ENCODE assay signal across 14 cellular contexts in genomic region chr17:60076811-60077210, GRCh38. TPM values are rescaled to one million over a fixed set of nuclear protein-coding genes. Genes with fewer than 3 reads are reported as not detected.
DNase-seq lines count a peak whose midpoint lies in the region; ATAC-seq and TF ChIP-seq lines count a peak whose summit lies in the region.
"Had no signal": no experiment of that assay in that cellular context is flagged by ENCODE, and none has a peak within 500 bp of the region (broad histone marks: within the 10 kb centered on the region; RNA-seq: fewer than 3 reads in every experiment).

No MANE protein-coding gene starts in this region.

- H3K27ac Mint-ChIP-seq in T-helper 1 cell treated with Interleukin-12 subunit alpha and Interleukin-12 subunit beta and Interleukin-4 antibody, amounts not matched to agents 30 μg/mL and 1 μg/mL, for 36 hours, result no peak overlapping the region
- H3K27ac Mint-ChIP-seq in dendritic cell treated with granulocyte-macrophage colony-stimulating factor and Interleukin-4, amounts not matched to agents 40 ng/mL and 50 ng/mL, for 4 days, result peak overlapping the region; percentile 89

- POLR2A ChIA-PET in PC-3 (lab: Charles Lee; ENCODE audit: unreplicated experiment), result no interaction called here

- H3K4me3 Mint-ChIP-seq in T-helper 1 cell treated with Interleukin-12 subunit alpha and Interleukin-12 subunit beta and Interleukin-4 antibody, amounts not matched to agents 30 μg/mL and 1 μg/mL, for 36 hours, result peak overlapping the region; percentile 12
- H3K4me3 Mint-ChIP-seq in dendritic cell treated with granulocyte-macrophage colony-stimulating factor and Interleukin-4, amounts not matched to agents 40 ng/mL and 50 ng/mL, for 4 days, result peak overlapping the region; percentile 17

- H3K9me3 Mint-ChIP-seq in T-helper 1 cell treated with Interleukin-12 subunit alpha and Interleukin-12 subunit beta and Interleukin-4 antibody, amounts not matched to agents 30 μg/mL and 1 μg/mL, for 36 hours, result no peaks in the 10 kb centered on the region
- H3K9me3 Mint-ChIP-seq in dendritic cell treated with granulocyte-macrophage colony-stimulating factor and Interleukin-4, amounts not matched to agents 40 ng/mL and 50 ng/mL, for 4 days, result no peaks in the 10 kb centered on the region

- H3K27me3 ChIP-seq in PC-3 (ENCODE audit: low read length) (no peaks in the 10 kb centered on the region), neutrophil (no peaks in the 10 kb centered on the region)
- H3K27me3 ChIP-seq: tibial nerve had no signal

- TF ChIP-seq CTCF in PC-3 (conservative IDR thresholded peaks at IDR 0.05; ENCODE audit: low read depth, low read length) (no peak), neutrophil (IDR thresholded peaks at IDR 0.05) (no peak)

- intact Hi-C loops in PC-3 (cut with micrococcal nuclease), result no loop called here
- intact Hi-C loops in dendritic cell treated with granulocyte-macrophage colony-stimulating factor and Interleukin-4, amounts not matched to agents 40 ng/mL and 50 ng/mL, for 4 days (cut with micrococcal nuclease), result no loop called here

- H3K4me1 ChIP-seq in PC-3 (ENCODE audit: insufficient read depth, low read length) (peaks cover 27% of the 10 kb centered on the region), neutrophil (ENCODE audit: control insufficient read depth in 1 of 2, insufficient read depth in 1 of 2, low read depth in 1 of 2, low read length in 1 of 2) (peaks cover 18 to 19% of the 10 kb centered on the region in 2 experiments)

- H3K27ac ChIP-seq in PC-3 (ENCODE audit: low read length), result no peak overlapping the region
- peak overlapping the region; percentile 81 for H3K27ac ChIP-seq in neutrophil

- CTCF ChIA-PET in PC-3 (lab: Charles Lee), result no interaction called here

- H3K9ac ChIP-seq in PC-3 (ENCODE audit: low read length), result no peak overlapping the region

- peak overlapping the region; percentile 99 for H3K4me2 ChIP-seq in PC-3 (ENCODE audit: low read length)

- peaks cover 36% of the 10 kb centered on the region for H3K79me2 ChIP-seq in PC-3 (ENCODE audit: low read length)

- peaks cover 11% of the 10 kb centered on the region for H3K36me3 Mint-ChIP-seq in T-helper 1 cell treated with Interleukin-12 subunit alpha and Interleukin-12 subunit beta and Interleukin-4 antibody, amounts not matched to agents 30 μg/mL and 1 μg/mL, for 36 hours (ENCODE audit: low read depth)
- peaks cover 56% of the 10 kb centered on the region for H3K36me3 Mint-ChIP-seq in dendritic cell treated with granulocyte-macrophage colony-stimulating factor and Interleukin-4, amounts not matched to agents 40 ng/mL and 50 ng/mL, for 4 days (ENCODE audit: low read depth)

- DNase-seq in T-helper 1 cell (no peak), PC-3 (no peak), cortex of kidney (lab: John Stamatoyannopoulos, UW) (no peak), LoVo (ENCODE audit: low spot score) (no peak)
- no peak for DNase-seq in stimulated activated CD4-positive, alpha-beta T cell treated with anti-CD3 and anti-CD28 coated beads, Interleukin-4, amount 100 ng/mL, for 1 hour
- DNase-seq: DMS79, H7, MV-4-11, NCI-H226 had no signal

- BruUV-seq in PC-3 (replicated peaks; lab: Mats Ljungman, UMichigan), result no TSS peak

- H3K9me3 ChIP-seq in PC-3 (ENCODE audit: low read length) (no peaks in the 10 kb centered on the region), neutrophil (no peaks in the 10 kb centered on the region)
- H3K9me3 ChIP-seq: tibial nerve had no signal

- ATAC-seq in PC-3, result no peak

- H3K4me3 ChIP-seq in PC-3 (ENCODE audit: low read length), result peak overlapping the region; percentile 82; the same call in 1 of the 2 replicates
- no peak overlapping the region for H3K4me3 ChIP-seq in neutrophil (ENCODE audit: low read depth in 1 of 2, low read length in 1 of 2)
- H3K4me3 ChIP-seq: skin epidermis, tibial nerve had no signal

- H3F3A ChIP-seq in PC-3 (ENCODE audit: low read length, unreplicated experiment), result no peaks in the 10 kb centered on the region

- H3K27me3 Mint-ChIP-seq in T-helper 1 cell treated with Interleukin-12 subunit alpha and Interleukin-12 subunit beta and Interleukin-4 antibody, amounts not matched to agents 30 μg/mL and 1 μg/mL, for 36 hours (ENCODE audit: low read depth), result no peaks in the 10 kb centered on the region
- no peaks in the 10 kb centered on the region for H3K27me3 Mint-ChIP-seq in dendritic cell treated with granulocyte-macrophage colony-stimulating factor and Interleukin-4, amounts not matched to agents 40 ng/mL and 50 ng/mL, for 4 days

- H3K9me2 ChIP-seq in PC-3 (replicated peaks; ENCODE audit: low read length), result no peaks in the 10 kb centered on the region

- peaks cover 4% of the 10 kb centered on the region; the same call in 1 of the 2 replicates for H4K20me1 ChIP-seq in PC-3 (ENCODE audit: low read length)

- H3K36me3 ChIP-seq in PC-3 (ENCODE audit: low read depth, low read length), result peaks cover 42% of the 10 kb centered on the region
- H3K36me3 ChIP-seq in neutrophil, result peaks cover 28% of the 10 kb centered on the region

- peaks cover 24% of the 10 kb centered on the region for H3K4me1 Mint-ChIP-seq in T-helper 1 cell treated with Interleukin-12 subunit alpha and Interleukin-12 subunit beta and Interleukin-4 antibody, amounts not matched to agents 30 μg/mL and 1 μg/mL, for 36 hours (ENCODE audit: low read depth)
- H3K4me1 Mint-ChIP-seq in dendritic cell treated with granulocyte-macrophage colony-stimulating factor and Interleukin-4, amounts not matched to agents 40 ng/mL and 50 ng/mL, for 4 days (ENCODE audit: low read depth), result peaks cover 48% of the 10 kb centered on the region

- no peak overlapping the region for H2AFZ ChIP-seq in PC-3 (ENCODE audit: low read length)

RNA-seq across cellular contexts. Expression of gene HEATR6, which starts 1.9 kb away (rescaled TPM):
- total RNA-seq in PC-3 (2014; rRNA removed), result 24.7 and 31.6 TPM in 2 replicates
